8 cellular contexts compared by ENCODE assay signal in the genomic region with DNA sequence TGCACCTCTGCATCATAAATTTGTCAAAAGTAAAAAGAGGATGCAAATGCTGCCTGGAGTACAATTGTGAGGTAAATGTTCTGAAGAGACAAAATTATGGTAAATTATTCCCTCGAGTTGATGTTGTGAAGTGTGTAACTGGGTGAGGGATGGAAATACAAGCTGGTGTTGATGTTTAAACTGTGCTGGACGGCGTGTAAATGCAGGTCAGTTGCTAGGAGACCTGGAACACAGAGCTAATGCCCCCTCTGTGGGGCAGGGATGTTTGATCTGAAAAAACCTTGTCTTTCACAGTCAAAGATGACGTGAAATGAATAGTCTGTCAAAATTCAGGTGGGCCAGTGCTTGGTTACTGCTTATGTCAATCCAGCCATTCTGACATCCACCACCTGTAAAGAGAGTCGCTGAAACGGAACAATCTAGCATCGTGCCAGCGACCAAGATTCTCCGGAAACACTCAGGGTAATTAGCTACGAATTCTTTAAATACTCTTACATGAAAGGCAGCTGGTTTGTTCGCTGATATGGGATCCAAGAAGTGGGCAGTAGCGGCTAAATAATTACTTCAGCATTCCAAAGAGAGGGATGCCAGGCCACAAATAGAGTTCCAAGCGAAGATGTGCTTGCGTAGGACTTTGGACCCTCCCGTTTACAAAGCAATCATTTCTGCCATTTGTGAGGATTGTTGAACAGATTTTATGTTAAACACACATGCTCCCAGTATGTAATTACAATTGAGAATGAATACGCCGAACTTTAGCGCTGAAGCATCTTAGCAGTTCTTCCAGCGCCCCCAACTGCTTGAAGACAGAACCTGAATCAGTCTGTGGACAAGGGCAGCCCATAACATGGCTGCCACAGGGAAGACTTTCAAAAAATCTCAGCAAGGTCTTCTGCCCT. TPM values are rescaled to one million over a fixed set of nuclear protein-coding genes. Genes with fewer than 3 reads are reported as not detected.
DNase-seq lines count a peak whose midpoint lies in the region; ATAC-seq and TF ChIP-seq lines count a peak whose summit lies in the region.

No MANE protein-coding gene starts in this region.

- H3K4me3 ChIP-seq in fibroblast of mammary gland (ENCODE audit: control insufficient read depth, low read depth, low read length) = no peak overlapping the region

- H3K4me1 ChIP-seq in H9 (ENCODE audit: insufficient read depth, low read length) = no peaks in the 10 kb centered on the region

- H3K27ac ChIP-seq in H9 (ENCODE audit: insufficient read length, low read depth, low read length) = no peak overlapping the region

- no peak overlapping the region for H2BK20ac ChIP-seq in H9 (ENCODE audit: low read depth, low read length, poor library complexity, severe bottlenecking)

- peak; percentile 63 for TF ChIP-seq CTCF in H9 (conservative IDR thresholded peaks at IDR 0.05)
- TF ChIP-seq CTCF in fibroblast of mammary gland (conservative IDR thresholded peaks at IDR 0.05; ENCODE audit: control insufficient read depth, insufficient read depth, low read depth, low read length) = peak; percentile 19

- no peaks in the 10 kb centered on the region for H3K23me2 ChIP-seq in H9 (ENCODE audit: insufficient read length, low read depth, low read length, poor library complexity, severe bottlenecking)

- H4K20me1 ChIP-seq in H9 (ENCODE audit: control insufficient read depth, insufficient read depth, insufficient read length) = no peaks in the 10 kb centered on the region

- H3K4me3 Mint-ChIP-seq in H9 = no peak overlapping the region

- H4K5ac ChIP-seq in H9 (ENCODE audit: insufficient read length, low read depth, low read length) = no peak overlapping the region

- H3K79me1 ChIP-seq in H9 (ENCODE audit: insufficient read depth, low read depth, low read length, poor library complexity, severe bottlenecking) = no peaks in the 10 kb centered on the region

- no peaks in the 10 kb centered on the region for H3K27me3 ChIP-seq in H9 (ENCODE audit: insufficient read depth, low read length)

- H3K23ac ChIP-seq in H9 (ENCODE audit: insufficient read length, low read depth, low read length) = no peak overlapping the region

- intact Hi-C loops in posterior cingulate gyrus (cut with DNase I) = loop anchor here (5.0 to 10.0 kb wide), 2 partner anchors 224 to 1031 kb away; no protein-coding TSS in a partner anchor

- no peak overlapping the region for H3K9ac ChIP-seq in H9 (ENCODE audit: extremely low read depth, insufficient read length, low read length)

- H2BK15ac ChIP-seq in H9 (ENCODE audit: low read depth, low read length) = no peak overlapping the region

- no peak overlapping the region for H4K91ac ChIP-seq in H9 (ENCODE audit: insufficient read length, low read depth, low read length)

- H3K36me3 Mint-ChIP-seq in H9 (ENCODE audit: insufficient read depth in 1 of 3, low read depth in 3 of 3) = peaks cover 0 to 3% (median 0%) of the 10 kb centered on the region in 3 experiments; a peak in 1 of 7 replicates

- H3K4me1 Mint-ChIP-seq in H9 = peaks cover 3 to 8% of the 10 kb centered on the region in 2 experiments; a peak in 3 of 4 replicates

- no peak overlapping the region for H3K4ac ChIP-seq in H9 (ENCODE audit: low read depth, low read length)

- H3K79me2 ChIP-seq in H9 (ENCODE audit: insufficient read depth, low read length) = no peaks in the 10 kb centered on the region

- H2AK5ac ChIP-seq in H9 (ENCODE audit: insufficient read length, low read length) = no peak overlapping the region

- H3K4me2 ChIP-seq in H9 (ENCODE audit: insufficient read depth, insufficient read length, low read length) = no peak overlapping the region

- no peak overlapping the region for H3K18ac ChIP-seq in H9 (ENCODE audit: insufficient read length, low read depth, low read length)

- no peak overlapping the region for H3T11ph ChIP-seq in H9 (ENCODE audit: low read length)

- H3K9me3 Mint-ChIP-seq in H9 = no peaks in the 10 kb centered on the region

- H3K9me3 ChIP-seq in H9 (ENCODE audit: control insufficient read depth, low read depth, low read length) = no peaks in the 10 kb centered on the region

- no peaks in the 10 kb centered on the region for H3K27me3 Mint-ChIP-seq in H9 (ENCODE audit: low read depth)

- no peak overlapping the region for H2BK12ac ChIP-seq in H9 (ENCODE audit: insufficient read length, low read depth, low read length)

- H2AFZ ChIP-seq in H9 (ENCODE audit: low read length) = no peak overlapping the region

- H3K14ac ChIP-seq in H9 (ENCODE audit: insufficient read depth, low read length) = no peak overlapping the region

- H3K56ac ChIP-seq in H9 (ENCODE audit: insufficient read length, low read depth, low read length) = no peak overlapping the region

- WGBS in H9 (ENCODE audit: extremely low coverage, insufficient read length, low lambda C conversion rate) = no CpG with 5 or more reads among the region's 19 CpGs

- H4K8ac ChIP-seq in H9 (replicated peaks; ENCODE audit: insufficient read length, low read depth, low read length) = no peak overlapping the region

- H3K27ac Mint-ChIP-seq in H9 = peak overlapping the region in 1 of 3 experiments; percentile 80; a peak in 2 of 7 replicates

- DNase-seq in H9 (peak; percentile 41), OCI-M1 (lab: John Stamatoyannopoulos, UW) (peak; percentile 81), fibroblast of mammary gland (ENCODE audit: low read depth) (peak; percentile 33), posterior cingulate gyrus (peak in 8 of 10 donors; percentile 15 to 87 (median 52)), mesenteric fat pad (ENCODE audit: low spot score) (no peak)

- no peak overlapping the region for H2BK5ac ChIP-seq in H9 (ENCODE audit: insufficient read length, low read length)

- ATAC-seq in HG02840 (IDR thresholded peaks at IDR 0.05; ENCODE audit: low FRiP score, unreplicated experiment) (no peak), HG03045 (IDR thresholded peaks at IDR 0.05; ENCODE audit: unreplicated experiment) (no peak), HG02870 (IDR thresholded peaks at IDR 0.05; ENCODE audit: unreplicated experiment) (no peak)

- no peak overlapping the region for H2BK120ac ChIP-seq in H9 (ENCODE audit: low read depth, low read length, poor library complexity, severe bottlenecking)

RNA-seq across cellular contexts. Expression of a gene that starts 7.4 kb away (rescaled TPM):
- not detected in 2 replicates for total RNA-seq in H9 (2021)
- 0.29 TPM for total RNA-seq in mesenteric fat pad

RNA-seq across cellular contexts. Expression of a gene that starts 43.6 kb away (rescaled TPM):
- 23.8 and 26.7 TPM in 2 replicates for total RNA-seq in H9 (2021)
- 54.7 TPM for total RNA-seq in mesenteric fat pad
